Comparison of ENCODE assay signal across 18 cellular contexts in the genomic region with DNA sequence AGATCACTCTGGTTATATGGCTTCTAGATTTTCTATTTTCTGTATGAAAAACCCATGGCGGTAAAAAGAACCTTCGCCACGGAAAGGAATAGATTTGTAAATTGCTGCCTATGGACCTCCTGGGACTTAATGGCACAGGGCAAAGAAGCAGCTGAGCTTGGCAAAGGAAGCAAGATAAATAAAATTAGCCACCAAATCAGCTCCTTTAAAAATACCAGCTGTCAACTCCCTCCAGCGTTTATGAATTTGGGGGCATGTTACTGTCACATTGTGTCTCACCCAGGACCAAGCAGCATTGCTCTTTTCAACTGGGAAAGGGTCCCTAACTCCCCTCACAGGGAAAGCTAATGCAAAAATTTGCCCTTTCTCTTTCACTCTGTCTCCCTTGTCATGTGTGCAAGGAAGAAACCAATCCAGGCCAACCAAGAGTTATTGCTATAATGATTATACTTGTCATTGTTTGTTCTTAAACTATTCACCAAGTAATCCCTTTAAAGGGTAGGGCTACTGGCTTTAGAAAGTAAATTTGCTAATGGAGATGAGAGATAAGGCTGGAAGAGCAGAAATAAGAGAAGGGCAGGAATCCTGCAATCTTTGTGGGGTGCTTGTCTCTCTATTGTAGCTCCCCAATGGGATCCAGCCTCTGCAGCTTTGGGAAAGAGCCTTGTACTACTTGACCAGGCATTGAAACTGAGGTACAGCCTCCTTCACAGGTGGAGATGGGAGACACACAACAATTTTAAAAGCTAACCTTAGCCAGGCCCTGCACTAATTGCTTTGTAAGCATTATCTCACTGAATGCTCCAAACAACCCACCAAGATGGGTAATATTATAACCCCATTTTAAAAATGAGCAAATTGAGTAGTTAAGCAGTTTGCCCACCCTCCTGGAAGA.
DNase-seq lines count a peak whose midpoint lies in the region; ATAC-seq and TF ChIP-seq lines count a peak whose summit lies in the region.
"Had no signal": no experiment of that assay in that cellular context is flagged by ENCODE, and none has a peak within 500 bp of the region (broad histone marks: within the 10 kb centered on the region; RNA-seq: fewer than 3 reads in every experiment).

No MANE protein-coding gene starts in this region.

- H3K9me2 ChIP-seq in GM23338 (ENCODE audit: insufficient read depth) = no peaks in the 10 kb centered on the region

- peaks cover 30% of the 10 kb centered on the region for H3K4me1 Mint-ChIP-seq in GM23338
- peaks cover 0 to 11% of the 10 kb centered on the region in 2 donors for H3K4me1 Mint-ChIP-seq in natural killer cell

- no peaks in the 10 kb centered on the region for H3F3A ChIP-seq in GM23338 (replicated peaks; ENCODE audit: low read depth)
- no peaks in the 10 kb centered on the region for H3F3A ChIP-seq in smooth muscle cell (ENCODE audit: low read depth)

- H3K36me3 ChIP-seq in BLaER1 treated with 17β-estradiol and CSF1 and Interleukin-3, amounts not matched to agents 10 nM and 100 nM = no peaks in the 10 kb centered on the region
- H3K36me3 ChIP-seq in GM23338 (ENCODE audit: insufficient read depth) = no peaks in the 10 kb centered on the region
- H3K36me3 ChIP-seq in smooth muscle cell (ENCODE audit: low read depth) = no peaks in the 10 kb centered on the region
- H3K36me3 ChIP-seq: esophagus squamous epithelium, pancreas, SJSA1, uterus had no signal

- intact Hi-C loops in left ventricle myocardium superior (cut with micrococcal nuclease) = no loop called here
- intact Hi-C loops in natural killer cell (cut with micrococcal nuclease) = no loop called here

- H3K79me2 ChIP-seq in GM23338 (replicated peaks; ENCODE audit: insufficient read depth) (no peaks in the 10 kb centered on the region), smooth muscle cell (ENCODE audit: low read depth) (no peaks in the 10 kb centered on the region)

- no peak overlapping the region for H3K4me3 ChIP-seq in BLaER1 treated with 17β-estradiol and CSF1 and Interleukin-3, amounts not matched to agents 10 nM and 100 nM
- H3K4me3 ChIP-seq in GM23338 = no peak overlapping the region
- H3K4me3 ChIP-seq in smooth muscle cell = no peak overlapping the region
- H3K4me3 ChIP-seq: esophagus squamous epithelium, pancreas, SJSA1, uterus had no signal

- H3K27me3 Mint-ChIP-seq in GM23338 (ENCODE audit: insufficient read depth, low read depth, poor library complexity) = peaks cover 2% of the 10 kb centered on the region
- peaks cover 0 to 10% of the 10 kb centered on the region in 2 donors for H3K27me3 Mint-ChIP-seq in natural killer cell (ENCODE audit: low read depth in 2 of 2)

- H3K9me3 Mint-ChIP-seq in GM23338 (no peaks in the 10 kb centered on the region), natural killer cell (no peaks in the 10 kb centered on the region)

- H3K4me3 Mint-ChIP-seq in GM23338 = no peak overlapping the region
- no peak overlapping the region for H3K4me3 Mint-ChIP-seq in natural killer cell
- H3K4me3 Mint-ChIP-seq: activated CD8-positive, alpha-beta memory T cell treated with anti-CD3 and anti-CD28 coated beads, Interleukin-2, amount 10 ng/mL, durations not matched to agents 7 days and 5 days had no signal

- ATAC-seq in GM23338 (peak; percentile 42), left ventricle myocardium superior (peak; percentile 90), natural killer cell (no peak)
- ATAC-seq: activated CD4-positive, CD25-positive, alpha-beta regulatory T cell treated with anti-CD3 and anti-CD28 coated beads, Interleukin-2, amount 50 U/mL, for 24 hours; activated CD8-positive, alpha-beta memory T cell treated with anti-CD3 and anti-CD28 coated beads, Interleukin-2, amount 10 ng/mL, durations not matched to agents 7 days and 5 days; pancreas had no signal

- peak overlapping the region; percentile 16 to 72 (median 58) for H3K4me2 ChIP-seq in BLaER1 treated with 17β-estradiol and CSF1 and Interleukin-3, amounts not matched to agents 10 nM and 100 nM
- H3K4me2 ChIP-seq in GM23338 (0 out of 2 replicates have a peak overlapping the region, but pooled peaks have one; percentile 18), smooth muscle cell (no peak overlapping the region)

- no peak overlapping the region for H3K27ac ChIP-seq in BLaER1 treated with 17β-estradiol and CSF1 and Interleukin-3, amounts not matched to agents 10 nM and 100 nM
- H3K27ac ChIP-seq in GM23338 (ENCODE audit: low read depth) = no peak overlapping the region
- no peak overlapping the region for H3K27ac ChIP-seq in smooth muscle cell (ENCODE audit: low read depth)
- H3K27ac ChIP-seq: esophagus squamous epithelium, pancreas, SJSA1, uterus had no signal

- no peaks in the 10 kb centered on the region for H4K20me1 ChIP-seq in BLaER1 treated with 17β-estradiol and CSF1 and Interleukin-3, amounts not matched to agents 10 nM and 100 nM
- no peaks in the 10 kb centered on the region for H4K20me1 ChIP-seq in GM23338 (replicated peaks; ENCODE audit: insufficient read depth)
- H4K20me1 ChIP-seq in smooth muscle cell (ENCODE audit: low read depth) = no peaks in the 10 kb centered on the region

- DNase-seq in GM23338 (ENCODE audit: low spot score) (no peak), OCI-M1 (lab: John Stamatoyannopoulos, UW) (peak; percentile 6), left ventricle myocardium superior (no peak), smooth muscle cell (lab: John Stamatoyannopoulos, UW; ENCODE audit: unreplicated experiment) (no peak), DMS 273 treated with DMSO at 0.1 percent for 48 hours (lab: John Stamatoyannopoulos, UW) (no peak), natural killer cell (no peak)
- DNase-seq in stimulated activated naive CD4-positive, alpha-beta T cell treated with Interleukin-2 at 50 U/mL for 16 hours (lab: John Stamatoyannopoulos, UW) = no peak
- DNase-seq: activated CD8-positive, alpha-beta memory T cell treated with anti-CD3 and anti-CD28 coated beads, Interleukin-2, amount 10 ng/mL, durations not matched to agents 7 days and 5 days; activated effector memory CD4-positive, alpha-beta T cell treated with anti-CD3 and anti-CD28 coated beads, Interleukin-2, amount 50 U/mL, for 16 hours; amniotic stem cell; central memory CD4-positive, alpha-beta T cell; esophagus squamous epithelium; NCI-H510A; pancreas; uterus had no signal

- H3K27me3 ChIP-seq in BLaER1 treated with 17β-estradiol and CSF1 and Interleukin-3, amounts not matched to agents 10 nM and 100 nM = no peaks in the 10 kb centered on the region
- H3K27me3 ChIP-seq in GM23338 (ENCODE audit: insufficient read depth) (no peaks in the 10 kb centered on the region), smooth muscle cell (ENCODE audit: low read depth) (no peaks in the 10 kb centered on the region)
- H3K27me3 ChIP-seq: esophagus squamous epithelium, pancreas, SJSA1, uterus had no signal

- peaks cover 27 to 40% (median 33%) of the 10 kb centered on the region in 10 experiments; a peak in 19 of 20 replicates for H3K4me1 ChIP-seq in BLaER1 treated with 17β-estradiol and CSF1 and Interleukin-3, amounts not matched to agents 10 nM and 100 nM
- peaks cover 27% of the 10 kb centered on the region for H3K4me1 ChIP-seq in GM23338 (ENCODE audit: insufficient read depth)
- H3K4me1 ChIP-seq in smooth muscle cell (ENCODE audit: low read depth) = peaks cover 4% of the 10 kb centered on the region
- H3K4me1 ChIP-seq: pancreas, uterus had no signal

- no peak overlapping the region; a peak in 1 of 22 replicates for H3K9ac ChIP-seq in BLaER1 treated with 17β-estradiol and CSF1 and Interleukin-3, amounts not matched to agents 10 nM and 100 nM
- no peak overlapping the region for H3K9ac ChIP-seq in smooth muscle cell (ENCODE audit: low read depth)

- no peak overlapping the region for H3K27ac Mint-ChIP-seq in GM23338
- H3K27ac Mint-ChIP-seq in natural killer cell = no peak overlapping the region
- H3K27ac Mint-ChIP-seq: activated CD8-positive, alpha-beta memory T cell treated with anti-CD3 and anti-CD28 coated beads, Interleukin-2, amount 10 ng/mL, durations not matched to agents 7 days and 5 days had no signal

- H3K9me3 ChIP-seq in BLaER1 treated with 17β-estradiol and CSF1 and Interleukin-3, amounts not matched to agents 10 nM and 100 nM (replicated peaks in 1 of 11) = no peaks in the 10 kb centered on the region
- H3K9me3 ChIP-seq in smooth muscle cell (replicated peaks; ENCODE audit: low read depth) = no peaks in the 10 kb centered on the region
- H3K9me3 ChIP-seq: esophagus squamous epithelium, pancreas, SJSA1, uterus had no signal

- H2AFZ ChIP-seq in GM23338 (peak overlapping the region; percentile 18; the same call in 1 of the 2 replicates), smooth muscle cell (ENCODE audit: low read depth) (no peak overlapping the region)

- H3K36me3 Mint-ChIP-seq in GM23338 (ENCODE audit: low read depth) (no peaks in the 10 kb centered on the region), natural killer cell (no peaks in the 10 kb centered on the region)

- WGBS in smooth muscle cell (ENCODE audit: low lambda C conversion rate) = 78% methylated on average over 4 of the region's 4 CpGs

- no peak for TF ChIP-seq CTCF in GM23338 (conservative IDR thresholded peaks at IDR 0.05; ENCODE audit: low read depth in 2 of 2)
- TF ChIP-seq CTCF in smooth muscle cell (IDR thresholded peaks at IDR 0.05; ENCODE audit: borderline replicate concordance, insufficient read depth, poor library complexity, severe bottlenecking) = no peak
- no peak for TF ChIP-seq CTCF in natural killer cell (IDR thresholded peaks at IDR 0.05)

TF ChIP-seq in GM23338, 12 proteins besides CTCF, POLR2A, EP300 and RAD21 (continues in another document):
- TF ChIP-seq JUNB (IDR thresholded peaks at IDR 0.05; ENCODE audit: unreplicated experiment) = no peak

Comparison
In these comparisons a context has a peak if more than half of its experiments do, and no peak if none do; other contexts are left out.
1. ATAC-seq: peak in GM23338 (single experiment) and left ventricle myocardium superior (single experiment); none in natural killer cell (0 of 3).